Comparison of ENCODE assay signal across 8 cellular contexts in the genomic region with DNA sequence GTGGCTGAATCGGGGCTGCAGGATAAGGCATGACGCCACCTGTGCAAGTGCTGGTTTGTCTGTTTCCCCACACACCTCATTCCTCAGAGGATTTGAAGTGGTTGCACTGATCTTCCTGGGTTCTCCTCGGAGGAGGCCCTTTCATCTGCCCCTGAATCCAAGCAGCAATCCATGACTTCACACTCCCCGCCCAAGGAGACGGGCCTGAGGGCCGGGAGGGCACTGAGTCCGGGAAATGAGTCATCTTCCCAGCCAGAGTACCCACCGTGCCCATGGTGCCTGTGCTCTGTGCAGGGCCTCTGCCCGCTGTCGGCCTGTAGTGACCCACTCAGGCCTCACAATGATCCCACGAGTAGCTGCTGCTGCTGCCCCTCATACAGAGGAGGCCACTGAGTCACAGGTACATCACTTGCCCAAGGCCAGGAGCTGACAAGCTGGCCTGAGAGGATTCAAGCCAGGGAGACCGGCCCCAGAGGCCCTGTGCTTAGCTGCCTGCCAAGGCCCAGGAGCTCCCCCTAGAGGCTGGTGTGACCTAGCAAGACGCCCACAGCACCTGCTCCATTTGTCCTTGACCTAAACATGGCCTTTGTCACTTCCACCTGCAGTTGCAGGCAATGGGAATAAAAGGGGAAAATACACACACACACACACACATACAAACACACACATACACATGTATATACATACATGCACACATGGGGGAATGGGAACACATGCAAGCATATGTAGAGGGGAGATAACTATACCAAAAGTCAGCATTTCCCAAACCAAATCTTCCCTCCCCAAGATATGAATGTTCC.
A peak's percentile ranks its signal among the peaks of the same experiment; 100 is the strongest.
DNase-seq lines count a peak whose midpoint lies in the region; ATAC-seq, FAIRE-seq and TF ChIP-seq lines count a peak whose summit lies in the region.

No MANE protein-coding gene starts in this region.

- no peak overlapping the region for H3K4me3 Mint-ChIP-seq in memory B cell

- H3K9me2 ChIP-seq in OCI-LY7 (ENCODE audit: insufficient read depth, low read length) = no peaks in the 10 kb centered on the region

- ATAC-seq in memory B cell (ENCODE audit: low read depth) (no peak), GM18498 (IDR thresholded peaks at IDR 0.05; ENCODE audit: unreplicated experiment) (no peak), GM19452 (IDR thresholded peaks at IDR 0.05; ENCODE audit: unreplicated experiment) (no peak)

- peak; percentile 76 for TF ChIP-seq CTCF in GM12875 (IDR thresholded peaks at IDR 0.05; ENCODE audit: borderline replicate concordance, insufficient read depth, low read depth, low read length)
- peak; percentile 93 for TF ChIP-seq CTCF in OCI-LY7 (conservative IDR thresholded peaks at IDR 0.05; ENCODE audit: low read length)
- TF ChIP-seq CTCF in bronchial epithelial cell (IDR thresholded peaks at IDR 0.05; ENCODE audit: insufficient read depth, low read length, severe bottlenecking) = peak; percentile 42

- peak overlapping the region; percentile 67 for H2AFZ ChIP-seq in OCI-LY7 (ENCODE audit: low read length)

- intact Hi-C loops in OCI-LY7 (cut with micrococcal nuclease; ENCODE audit: unreplicated experiment) = loop anchor here (1.0 kb wide), 1 partner anchor 513 kb away; no protein-coding TSS in a partner anchor

- H3K27ac Mint-ChIP-seq in memory B cell = no peak overlapping the region

- H4K20me1 ChIP-seq in OCI-LY7 (ENCODE audit: insufficient read depth, low read length) = no peaks in the 10 kb centered on the region

- peaks cover 24% of the 10 kb centered on the region for H3K9me3 ChIP-seq in OCI-LY7 (ENCODE audit: low read length)

- peaks cover 2% of the 10 kb centered on the region for H3K27me3 Mint-ChIP-seq in memory B cell

- no TSS peak for BruUV-seq in OCI-LY7 (replicated peaks; lab: Mats Ljungman, UMichigan)

- CTCF ChIA-PET in OCI-LY7 (lab: Charles Lee; ENCODE audit: unreplicated experiment) = no interaction called here

- peaks cover 42% of the 10 kb centered on the region for H3K4me1 ChIP-seq in OCI-LY7 (ENCODE audit: insufficient read depth, low read length, poor library complexity, severe bottlenecking)

- H3K4me2 ChIP-seq in OCI-LY7 (ENCODE audit: low read length) = 0 out of 2 replicates have a peak overlapping the region, but pooled peaks have one; percentile 1

- H3K36me3 Mint-ChIP-seq in memory B cell = peaks cover 4% of the 10 kb centered on the region

- no peaks in the 10 kb centered on the region for H3K36me3 ChIP-seq in OCI-LY7 (ENCODE audit: insufficient read depth, low read length)
- no peaks in the 10 kb centered on the region for H3K36me3 ChIP-seq in bronchial epithelial cell (ENCODE audit: control insufficient read depth, insufficient read depth, low read length)

- H3K79me2 ChIP-seq in OCI-LY7 (ENCODE audit: insufficient read depth, low read depth, low read length) = peaks cover 9% of the 10 kb centered on the region; the same call in 1 of the 2 replicates

- FAIRE-seq in bronchial epithelial cell (lab: Jason Lieb, UNC) = no peak

- H3K27me3 ChIP-seq in bronchial epithelial cell (ENCODE audit: control insufficient read depth, insufficient read depth, low read length) = no peaks in the 10 kb centered on the region

- H3K4me3 ChIP-seq in GM12875 (ENCODE audit: low read depth, low read length) (no peak overlapping the region), OCI-LY7 (ENCODE audit: low read depth, low read length, poor library complexity, severe bottlenecking) (no peak overlapping the region), bronchial epithelial cell (ENCODE audit: low read depth, low read length) (no peak overlapping the region)

- H3K4me1 Mint-ChIP-seq in memory B cell = peaks cover 2% of the 10 kb centered on the region

- DNase-seq in AG20443 (ENCODE audit: low spot score) (peak; percentile 63), OCI-LY7 (ENCODE audit: low spot score) (peak; percentile 91), bronchial epithelial cell (ENCODE audit: low read depth) (peak; percentile 13), memory B cell (ENCODE audit: low spot score in 2 of 2) (peak; percentile 12 to 27), KG1 (lab: John Stamatoyannopoulos, UW) (no peak)

- POLR2A ChIA-PET in OCI-LY7 (lab: Charles Lee) = interaction anchor here (1.6 kb wide), 1 partner anchor 15 kb away, joined by 4 read pairs; no protein-coding TSS in a partner anchor

- peak overlapping the region; percentile 87 for H3K27ac ChIP-seq in OCI-LY7 (ENCODE audit: low read depth, low read length, poor library complexity, severe bottlenecking)

- peaks cover 16% of the 10 kb centered on the region for H3K9me3 Mint-ChIP-seq in memory B cell

Comparison
In these comparisons a context has a peak if more than half of its experiments do, and no peak if none do; other contexts are left out.
1. CTCF ChIP-seq: peak in every context shown above with its lines; median percentile 93 in OCI-LY7; 76 in GM12875; 42 in bronchial epithelial cell.